Comparison of ENCODE assay signal across 17 cellular contexts in the genomic region with DNA sequence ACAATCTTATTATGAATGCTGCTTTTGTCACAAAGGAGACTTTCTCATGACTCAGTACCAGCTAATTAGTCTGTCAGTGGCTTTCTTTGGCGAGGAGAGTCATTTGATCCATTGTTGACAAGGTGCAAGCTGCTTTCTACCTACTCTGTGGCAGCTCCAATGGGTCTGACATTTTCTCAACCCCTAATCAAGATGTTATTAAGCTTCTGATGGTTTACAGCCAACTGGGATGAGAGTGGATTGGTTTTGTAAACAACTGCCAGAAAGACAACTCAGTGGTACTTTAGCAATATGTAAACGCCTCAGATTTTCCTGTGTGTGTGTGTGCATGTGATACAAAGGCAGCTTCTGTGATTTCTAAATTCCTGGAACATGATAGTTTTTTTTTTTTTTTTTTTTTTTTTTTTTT. TPM values are rescaled to one million over a fixed set of nuclear protein-coding genes. Genes with fewer than 3 reads are reported as not detected.
DNase-seq lines count a peak whose midpoint lies in the region; ATAC-seq, FAIRE-seq and TF ChIP-seq lines count a peak whose summit lies in the region.
"Had no signal": no experiment of that assay in that cellular context is flagged by ENCODE, and none has a peak within 500 bp of the region (broad histone marks: within the 10 kb centered on the region; RNA-seq: fewer than 3 reads in every experiment).

No MANE protein-coding gene starts in this region.

- no peak overlapping the region for H2AFZ ChIP-seq in astrocyte (ENCODE audit: low read depth, low read length)
- no peak overlapping the region for H2AFZ ChIP-seq in hepatocyte

- H3K36me3 Mint-ChIP-seq in astrocyte (ENCODE audit: low read depth, unreplicated experiment): no peaks in the 10 kb centered on the region

- H3K9me3 ChIP-seq in astrocyte (ENCODE audit: insufficient read depth, low read depth, low read length) (no peaks in the 10 kb centered on the region), hepatocyte (ENCODE audit: low read depth) (no peaks in the 10 kb centered on the region)
- H3K9me3 ChIP-seq: heart right ventricle, SJCRH30 had no signal

- H3K79me2 ChIP-seq in astrocyte (ENCODE audit: insufficient read depth, low read length) (no peaks in the 10 kb centered on the region), hepatocyte (no peaks in the 10 kb centered on the region)

- no peak overlapping the region for H3K9ac ChIP-seq in astrocyte (ENCODE audit: low read length)

- WGBS in hepatocyte (ENCODE audit: low lambda C conversion rate, missing lambda C conversion rate): 38% methylated on average over 2 of the region's 2 CpGs

- DNase-seq in AG10803 (ENCODE audit: low read depth) (peak; percentile 31), NCI-H1417 treated with DMSO at 0.1 percent for 48 hours (lab: John Stamatoyannopoulos, UW) (peak; percentile 78), astrocyte (ENCODE audit: low read depth) (peak; percentile 51), hepatocyte (ENCODE audit: low spot score) (peak; percentile 13)
- no peak for DNase-seq in activated naive CD4-positive, alpha-beta T cell treated with Interleukin-2 at 50 U/mL for 16 hours
- DNase-seq: activated CD8-positive, alpha-beta memory T cell treated with anti-CD3 and anti-CD28 coated beads, Interleukin-2, amount 50 U/mL, for 4 hours; effector CD4-positive, alpha-beta T cell; heart right ventricle; NCI-H510A; occipital lobe had no signal

- no peak for FAIRE-seq in astrocyte (lab: Jason Lieb, UNC)

- H3K27ac Mint-ChIP-seq in astrocyte (ENCODE audit: unreplicated experiment): peak overlapping the region; percentile 60

- H3K27ac ChIP-seq in astrocyte (ENCODE audit: low read depth, low read length) (no peak overlapping the region), hepatocyte (no peak overlapping the region)
- H3K27ac ChIP-seq: heart right ventricle, SJCRH30 had no signal

- TF ChIP-seq CTCF in AG10803 (conservative IDR thresholded peaks at IDR 0.05; ENCODE audit: low read length): no peak
- no peak for TF ChIP-seq CTCF in astrocyte (IDR thresholded peaks at IDR 0.05; ENCODE audit: insufficient read depth, low read depth, low read length)
- no peak for TF ChIP-seq CTCF in hepatocyte (IDR thresholded peaks at IDR 0.05; ENCODE audit: poor library complexity)

- peaks cover 1% of the 10 kb centered on the region for H3K9me3 Mint-ChIP-seq in astrocyte (ENCODE audit: unreplicated experiment)

- H3K27me3 Mint-ChIP-seq in astrocyte (ENCODE audit: low read depth, unreplicated experiment): peaks cover 3% of the 10 kb centered on the region

- H3K4me2 ChIP-seq in astrocyte (ENCODE audit: low read length) (peak overlapping the region; percentile 4), hepatocyte (no peak overlapping the region)

- H3K4me1 Mint-ChIP-seq in astrocyte (ENCODE audit: low read depth, unreplicated experiment): peaks cover 18% of the 10 kb centered on the region

- H3K9me2 ChIP-seq in hepatocyte (replicated peaks; ENCODE audit: insufficient read depth): no peaks in the 10 kb centered on the region

- H3K27me3 ChIP-seq in astrocyte (ENCODE audit: insufficient read depth, low read length) (no peaks in the 10 kb centered on the region), hepatocyte (no peaks in the 10 kb centered on the region)
- H3K27me3 ChIP-seq: heart right ventricle, SJCRH30 had no signal

- no peaks in the 10 kb centered on the region for H4K20me1 ChIP-seq in astrocyte (ENCODE audit: insufficient read depth, low read length)
- H4K20me1 ChIP-seq in hepatocyte (ENCODE audit: insufficient read depth, poor library complexity, severe bottlenecking): no peaks in the 10 kb centered on the region

- H3K36me3 ChIP-seq in astrocyte (ENCODE audit: insufficient read depth, low read length) (no peaks in the 10 kb centered on the region), hepatocyte (replicated peaks; ENCODE audit: insufficient read depth, low read depth) (no peaks in the 10 kb centered on the region)
- H3K36me3 ChIP-seq: heart right ventricle, SJCRH30 had no signal

- ATAC-seq in HG02885 (IDR thresholded peaks at IDR 0.05; ENCODE audit: poor library complexity, unreplicated experiment): no peak
- no peak for ATAC-seq in HG03135 (IDR thresholded peaks at IDR 0.05; ENCODE audit: unreplicated experiment)
- ATAC-seq in GM21576 (IDR thresholded peaks at IDR 0.05; ENCODE audit: unreplicated experiment): no peak

- H3K4me1 ChIP-seq in astrocyte (ENCODE audit: insufficient read depth, low read length): peaks cover 12% of the 10 kb centered on the region
- H3K4me1 ChIP-seq in hepatocyte (ENCODE audit: insufficient read depth): no peaks in the 10 kb centered on the region

- H3K4me3 Mint-ChIP-seq in astrocyte (ENCODE audit: unreplicated experiment): no peak overlapping the region

- H3K4me3 ChIP-seq in AG10803 (ENCODE audit: low read length) (no peak overlapping the region), astrocyte (ENCODE audit: insufficient read depth, low read depth, low read length) (no peak overlapping the region), hepatocyte (no peak overlapping the region)
- H3K4me3 ChIP-seq: heart right ventricle, SJCRH30 had no signal

RNA-seq across cellular contexts. Expression of a gene that starts 8.2 kb away (rescaled TPM):
- total RNA-seq in astrocyte: 14.7 and 18.4 TPM in 2 replicates
- total RNA-seq in hepatocyte: 31.2 and 35.6 TPM in 2 replicates
- 15.9 and 17.3 TPM in 2 replicates for polyA plus RNA-seq in hepatocyte

RNA-seq across cellular contexts. Expression of a gene that starts 32.7 kb away (rescaled TPM):
- total RNA-seq in astrocyte (not detected in 2 replicates), hepatocyte (0.04 and 2.2 TPM in 2 replicates)
- 0.04 TPM in 1 of 2 replicates, not detected in the other for polyA plus RNA-seq in hepatocyte
- total RNA-seq: G401, LHCN-M2, liver had no signal
- polyA plus RNA-seq: liver had no signal
